8 cellular contexts compared by ENCODE assay signal in genomic region chr10:110077436-110078120, GRCh38.
DNase-seq lines count a peak whose midpoint lies in the region; ATAC-seq, FAIRE-seq and TF ChIP-seq lines count a peak whose summit lies in the region.

No MANE protein-coding gene starts in this region.

- H3K79me2 ChIP-seq in K562 (ENCODE audit: control insufficient read depth, insufficient read depth, low read length): peaks cover 81% of the 10 kb centered on the region

- no peak for FAIRE-seq in K562 (lab: Jason Lieb, UNC)

- peak; percentile 19 for ATAC-seq in K562
- no peak for ATAC-seq in HG03520 (IDR thresholded peaks at IDR 0.05; ENCODE audit: unreplicated experiment)
- ATAC-seq in HG03025 (IDR thresholded peaks at IDR 0.05; ENCODE audit: low FRiP score, unreplicated experiment): no peak
- ATAC-seq in GM18498 (IDR thresholded peaks at IDR 0.05; ENCODE audit: unreplicated experiment): no peak

- TF ChIP-seq POLR2A in K562 (conservative IDR thresholded peaks at IDR 0.05): no peak

- 23% methylated on average over 5 of the region's 5 CpGs for WGBS in K562 (ENCODE audit: insufficient coverage, low coverage, missing lambda C conversion rate)

- in situ Hi-C loops in K562 (cut with MboI): no loop called here

- H3K27ac ChIP-seq in K562 (ENCODE audit: extremely low read depth, low read depth, low read length): peak overlapping the region; percentile 82

- intact Hi-C loops in K562 (cut with micrococcal nuclease): loop anchor here (5.0 kb wide), 1 partner anchor 70 kb away; the partner anchor contains the start of gene ADD3

- TF ChIP-seq CTCF in K562 (IDR thresholded peaks at IDR 0.05 in 2 of 3, conservative IDR thresholded peaks at IDR 0.05 in 1 of 3; ENCODE audit: insufficient read depth in 2 of 3, low read depth in 1 of 3, low read length in 3 of 3): no peak
- TF ChIP-seq CTCF in GM20000 (IDR thresholded peaks at IDR 0.05; ENCODE audit: extremely low read depth, missing control alignments): no peak

- H3K36me3 ChIP-seq in K562 (ENCODE audit: control insufficient read depth, insufficient read depth, low read length): no peaks in the 10 kb centered on the region
- no peaks in the 10 kb centered on the region for H3K36me3 ChIP-seq in mucosa of stomach (ENCODE audit: control insufficient read depth, insufficient read depth, low read length)

- no peak for TF ChIP-seq EP300 in K562 (IDR thresholded peaks at IDR 0.05; ENCODE audit: low read length)

- TF ChIP-seq RAD21 in K562 (CRISPR knock-in tag; conservative IDR thresholded peaks at IDR 0.05 in 1 of 2, IDR thresholded peaks at IDR 0.05 in 1 of 2): no peak

- H3K9me3 ChIP-seq in K562 (replicated peaks; ENCODE audit: control insufficient read depth, insufficient read depth, low read depth, low read length) (no peaks in the 10 kb centered on the region), mucosa of stomach (ENCODE audit: control insufficient read depth, low read length) (no peaks in the 10 kb centered on the region)

- H3K9me1 ChIP-seq in K562 (ENCODE audit: control insufficient read depth, insufficient read depth, low read length): no peaks in the 10 kb centered on the region

- peak overlapping the region; percentile 9 for H3K4me3 ChIP-seq in Jurkat, Clone E6-1 (ENCODE audit: low read length)
- H3K4me3 ChIP-seq in K562 (peak overlapping the region; percentile 19; the same call in 1 of the 2 replicates), mucosa of stomach (ENCODE audit: low read length) (no peak overlapping the region)

- H2AFZ ChIP-seq in K562 (ENCODE audit: low read depth, low read length): no peak overlapping the region

- no peaks in the 10 kb centered on the region for H4K20me1 ChIP-seq in K562 (replicated peaks; ENCODE audit: control insufficient read depth, insufficient read depth, low read length)

- H3K4me1 ChIP-seq in K562 (replicated peaks in 1 of 2; ENCODE audit: control insufficient read depth in 2 of 2, insufficient read depth in 2 of 2, low read length in 2 of 2): peaks cover 8 to 61% of the 10 kb centered on the region in 2 experiments; a peak in 4 of 5 replicates
- peaks cover 57% of the 10 kb centered on the region for H3K4me1 ChIP-seq in mucosa of stomach (ENCODE audit: control insufficient read depth, insufficient read depth, low read length)

- DNase-seq in Ammon's horn (ENCODE audit: low spot score) (peak; percentile 91), K562 (ENCODE audit: extremely low read depth in 1 of 4, low spot score in 3 of 4) (no peak), GM20000 (ENCODE audit: low spot score) (no peak)
- no peak for DNase-seq in Jurkat, Clone E6-1 (ENCODE audit: low read depth, low spot score)

- BruUV-seq in K562 (replicated peaks; lab: Mats Ljungman, UMichigan): TSS peak; percentile 50

- H3K9ac ChIP-seq in K562 (ENCODE audit: insufficient read depth in 1 of 2, low read depth in 2 of 2, low read length in 2 of 2) (peak overlapping the region in 1 of 2 experiments; percentile 63; a peak in 3 of 4 replicates), mucosa of stomach (ENCODE audit: low read length) (peak overlapping the region; percentile 19)

- peak overlapping the region; percentile 67 for H3K4me2 ChIP-seq in K562 (ENCODE audit: insufficient read depth, low read length)

- CTCF ChIA-PET in K562 (lab: Yijun Ruan, JAX; ENCODE audit: low intra/inter-chr PET ratio): no interaction called here

- H3K27me3 ChIP-seq in K562 (ENCODE audit: control insufficient read depth in 2 of 2, insufficient read depth in 2 of 2, low read length in 2 of 2) (no peaks in the 10 kb centered on the region), mucosa of stomach (ENCODE audit: control insufficient read depth, insufficient read depth, low read length) (no peaks in the 10 kb centered on the region)

- POLR2A ChIA-PET in K562 (lab: Yijun Ruan, JAX): interaction anchor here (1.0 to 1.4 kb wide), 2 partner anchors 9 to 10 kb away, joined by 4 to 8 read pairs; no protein-coding TSS in a partner anchor

TF ChIP-seq in K562, 482 proteins besides CTCF, POLR2A, EP300 and RAD21:
- TF ChIP-seq, protein P1, sequence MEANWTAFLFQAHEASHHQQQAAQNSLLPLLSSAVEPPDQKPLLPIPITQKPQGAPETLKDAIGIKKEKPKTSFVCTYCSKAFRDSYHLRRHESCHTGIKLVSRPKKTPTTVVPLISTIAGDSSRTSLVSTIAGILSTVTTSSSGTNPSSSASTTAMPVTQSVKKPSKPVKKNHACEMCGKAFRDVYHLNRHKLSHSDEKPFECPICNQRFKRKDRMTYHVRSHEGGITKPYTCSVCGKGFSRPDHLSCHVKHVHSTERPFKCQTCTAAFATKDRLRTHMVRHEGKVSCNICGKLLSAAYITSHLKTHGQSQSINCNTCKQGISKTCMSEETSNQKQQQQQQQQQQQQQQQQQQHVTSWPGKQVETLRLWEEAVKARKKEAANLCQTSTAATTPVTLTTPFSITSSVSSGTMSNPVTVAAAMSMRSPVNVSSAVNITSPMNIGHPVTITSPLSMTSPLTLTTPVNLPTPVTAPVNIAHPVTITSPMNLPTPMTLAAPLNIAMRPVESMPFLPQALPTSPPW (CRISPR knock-in tag; IDR thresholded peaks at IDR 0.05): 0 out of 2 replicates have a peak, but pooled peaks have one; percentile 1
- TF ChIP-seq KDM4B (IDR thresholded peaks at IDR 0.05; ENCODE audit: borderline replicate concordance in 2 of 2, low read depth in 1 of 2): no peak
- no peak for TF ChIP-seq HCFC1 (IDR thresholded peaks at IDR 0.05; ENCODE audit: low read depth, low read length)
- TF ChIP-seq IFI16 (CRISPR knock-in tag; IDR thresholded peaks at IDR 0.05): no peak
